Comparison of ENCODE assay signal across 8 cellular contexts in genomic region chr7:97024209-97025129, GRCh38. TPM values are rescaled to one million over a fixed set of nuclear protein-coding genes. Genes with fewer than 3 reads are reported as not detected.
DNase-seq lines count a peak whose midpoint lies in the region; ATAC-seq and TF ChIP-seq lines count a peak whose summit lies in the region.

TSS of gene DLX5 (minus strand) at chr7:97024831. CDS start at chr7:97024623, 208 bp downstream.

- 2% methylated on average over 51 of the region's 60 CpGs for WGBS in esophagus muscularis mucosa

- H3K27ac ChIP-seq in ACC112 (ENCODE audit: low read depth, low read length) (no peak within 1 kb of the TSS), esophagus muscularis mucosa (replicated peaks in 1 of 4) (no peak within 1 kb of the TSS)

- peak within 1 kb of the TSS; percentile 93 for H3K4me3 Mint-ChIP-seq in osteocyte (ENCODE audit: unreplicated experiment)

- peaks cover 13% of the 10 kb centered on the region for H3K36me3 Mint-ChIP-seq in osteocyte (ENCODE audit: unreplicated experiment)

- no peaks in the 10 kb centered on the region for H3K36me3 ChIP-seq in ACC112 (ENCODE audit: insufficient read depth, low read length)
- H3K36me3 ChIP-seq in H7 (replicated peaks; ENCODE audit: control insufficient read depth, insufficient read depth, low read length) = no peaks in the 10 kb centered on the region
- H3K36me3 ChIP-seq in esophagus muscularis mucosa = no peaks in the 10 kb centered on the region

- no peaks in the 10 kb centered on the region for H3K9me3 ChIP-seq in esophagus muscularis mucosa

- H3K4me3 ChIP-seq in ACC112 (ENCODE audit: low read depth, low read length) (peak within 1 kb of the TSS; percentile 72), H7 (ENCODE audit: insufficient read depth, low read depth, low read length) (peak within 1 kb of the TSS; percentile 13; the same call in 1 of the 2 replicates), esophagus muscularis mucosa (peak within 1 kb of the TSS; percentile 39 to 48 (median 42))

- DNase-seq in H7 = peak; percentile 86
- DNase-seq in NOMO-1 treated with DMSO at 0.1 percent for 48 hours (lab: John Stamatoyannopoulos, UW; ENCODE audit: unreplicated experiment) = peak; percentile 90
- peak; percentile 89 for DNase-seq in esophagus muscularis mucosa (ENCODE audit: extremely low spot score)
- DNase-seq in osteocyte (ENCODE audit: extremely low spot score, unreplicated experiment) = no peak
- no peak for DNase-seq in stimulated activated naive CD4-positive, alpha-beta T cell treated with Interleukin-2 at 50 U/mL for 16 hours (lab: John Stamatoyannopoulos, UW)
- no peak for DNase-seq in cortex of kidney (lab: John Stamatoyannopoulos, UW)

- peak within 1 kb of the TSS; percentile 81 for H2AFZ ChIP-seq in ACC112 (ENCODE audit: low read length, unreplicated experiment)

- peaks cover 77% of the 10 kb centered on the region for H3K27me3 Mint-ChIP-seq in osteocyte (ENCODE audit: unreplicated experiment)

- no peaks in the 10 kb centered on the region for H3K79me2 ChIP-seq in ACC112 (ENCODE audit: control insufficient read depth, insufficient read depth, low read length, unreplicated experiment)

- ATAC-seq in GM18517 (IDR thresholded peaks at IDR 0.05; ENCODE audit: unreplicated experiment) = no peak

- peaks cover 53% of the 10 kb centered on the region for H3K4me1 Mint-ChIP-seq in osteocyte (ENCODE audit: unreplicated experiment)

- TF ChIP-seq CTCF in esophagus muscularis mucosa (IDR thresholded peaks at IDR 0.05) (no peak), osteocyte (IDR thresholded peaks at IDR 0.05) (no peak)

- H3K4me1 ChIP-seq in ACC112 (ENCODE audit: control insufficient read depth, insufficient read depth, low read length, unreplicated experiment) (peaks cover 5% of the 10 kb centered on the region), esophagus muscularis mucosa (peaks cover 33 to 72% (median 63%) of the 10 kb centered on the region in 4 donors)

- no peak for TF ChIP-seq POLR2A in esophagus muscularis mucosa (IDR thresholded peaks at IDR 0.05; ENCODE audit: low read depth)

- intact Hi-C loops in esophagus muscularis mucosa (cut with DNase I) = loop anchor here (5.0 kb wide), 1 partner anchor 947 kb away; no protein-coding TSS in a partner anchor

- no peak for TF ChIP-seq EP300 in esophagus muscularis mucosa (IDR thresholded peaks at IDR 0.05)

- H3K27ac Mint-ChIP-seq in osteocyte (ENCODE audit: unreplicated experiment) = peak within 1 kb of the TSS; percentile 69

- H3K27me3 ChIP-seq in ACC112 (ENCODE audit: insufficient read depth, low read length) (peaks cover 55% of the 10 kb centered on the region), H7 (ENCODE audit: control insufficient read depth, insufficient read depth, low read length) (peaks cover 83% of the 10 kb centered on the region), esophagus muscularis mucosa (peaks cover 4 to 95% (median 58%) of the 10 kb centered on the region in 4 donors)

- H3K9me3 Mint-ChIP-seq in osteocyte (ENCODE audit: unreplicated experiment) = no peaks in the 10 kb centered on the region

RNA-seq across cellular contexts. Expression of gene DLX5, which starts in this region (rescaled TPM):
- total RNA-seq in H7 (2014; rRNA removed; shearing (Covaris generic)) = not detected in 2 replicates
- total RNA-seq in esophagus muscularis mucosa = under 1 TPM in 2 of 4 donors, not detected in 2; 0.17 to 0.26 TPM
- total RNA-seq in osteocyte = 4.2 and 6.0 TPM in 2 replicates

Comparison
In these comparisons a context has a peak if more than half of its experiments do, and no peak if none do; other contexts are left out.
1. Peak in DNase-seq and H3K4me3 ChIP-seq in H7; RNA of the gene not detected or under 1 TPM.
2. Peak in DNase-seq and H3K4me3 ChIP-seq in esophagus muscularis mucosa; RNA of the gene not detected or under 1 TPM.
3. H3K4me3 ChIP-seq: peak in every context shown above with its lines; median percentile 72 in ACC112; 42 in esophagus muscularis mucosa; 13 in H7.